Comparison of ENCODE assay signal across 31 cellular contexts in the genomic region with DNA sequence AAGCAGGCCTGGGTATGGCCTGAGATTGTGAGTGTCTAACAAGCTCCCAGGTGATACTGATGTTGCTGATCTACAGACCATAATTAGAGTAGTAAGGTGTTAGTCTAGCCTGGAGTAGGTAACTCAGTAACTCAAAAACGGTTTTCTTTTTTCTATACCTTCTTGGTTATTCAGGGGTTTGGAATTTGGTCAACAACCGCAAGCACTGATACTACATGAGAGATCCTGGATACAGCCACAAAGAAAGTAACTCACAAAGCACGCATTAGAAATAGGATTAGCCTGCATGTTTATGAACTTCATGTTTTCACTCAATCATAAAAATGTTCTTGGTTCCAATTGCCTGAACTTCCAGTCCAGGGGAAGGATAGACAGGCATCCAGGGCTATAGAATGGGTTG.
"Had no signal": no experiment of that assay in that cellular context is flagged by ENCODE, and none has a peak within 500 bp of the region (broad histone marks: within the 10 kb centered on the region; RNA-seq: fewer than 3 reads in every experiment).

No MANE protein-coding gene starts in this region.

- H3K4me3 ChIP-seq: adrenal gland, ascending aorta, coronary artery, dorsolateral prefrontal cortex, heart left ventricle had no signal

- H3K27ac ChIP-seq: adrenal gland, ascending aorta, coronary artery, heart left ventricle, WERI-Rb-1 had no signal

- H3K36me3 ChIP-seq: adrenal gland, ascending aorta, heart left ventricle, WERI-Rb-1 had no signal

- H3K4me3 Mint-ChIP-seq: activated B cell treated with CpG ODN at 0.5 μM for 24 hours; activated CD8-positive, alpha-beta T cell treated with anti-CD3 and anti-CD28 coated beads for 36 hours; activated naive CD4-positive, alpha-beta T cell treated with anti-CD3 and anti-CD28 coated beads for 36 hours; activated naive CD4-positive, alpha-beta T cell treated with anti-CD3 and anti-CD28 coated beads, Interleukin-2, amount 50 U/mL, for 24 hours; activated naive CD8-positive, alpha-beta T cell treated with anti-CD3 and anti-CD28 coated beads for 36 hours; activated naive CD8-positive, alpha-beta T cell treated with anti-CD3 and anti-CD28 coated beads, Interleukin-2, amount 50 U/mL, for 24 hours; activated T-cell treated with anti-CD3 and anti-CD28 coated beads, Interleukin-2, amount 50 U/mL, for 4 hours; activated T-helper 1 cell treated with anti-CD3 and anti-CD28 coated beads, Interleukin-12 subunit alpha, Interleukin-12 subunit beta, Interleukin-2, Interleukin-4 antibody, amounts not matched to agents 30 ng/mL and 10 ng/mL and 1 ng/mL, durations not matched to agents 14 hours and 24 hours and 36 hours; brain; central memory CD8-positive, alpha-beta T cell; dendritic cell treated with granulocyte-macrophage colony-stimulating factor and Interleukin-4, amounts not matched to agents 40 ng/mL and 50 ng/mL, for 4 days; endodermal cell; T-helper 17 cell; T-helper 2 cell treated with Interferon-gamma antibody and Interleukin-4, amounts not matched to agents 5 μg/mL and 100 μg/mL, for 36 hours had no signal

- H3K9me3 ChIP-seq: adrenal gland, ascending aorta had no signal

- DNase-seq: activated B cell treated with CpG ODN at 0.5 μM for 24 hours; activated CD4-positive, alpha-beta T cell treated with anti-CD3 and anti-CD28 coated beads for 48 hours; activated CD4-positive, alpha-beta T cell treated with anti-CD3 and anti-CD28 coated beads, Interleukin-2, amount 50 U/mL, for 1 hour; activated CD4-positive, alpha-beta T cell treated with anti-CD3 and anti-CD28 coated beads, Interleukin-2, amount 50 U/mL, for 48 hours; activated CD8-positive, alpha-beta memory T cell treated with anti-CD3 and anti-CD28 coated beads for 24 hours; activated CD8-positive, alpha-beta T cell treated with anti-CD3 and anti-CD28 coated beads for 36 hours; activated effector memory CD4-positive, alpha-beta T cell treated with anti-CD3 and anti-CD28 coated beads, Interleukin-2, amount 50 U/mL, for 16 hours; activated naive CD4-positive, alpha-beta T cell treated with anti-CD3 and anti-CD28 coated beads for 36 hours; activated naive CD8-positive, alpha-beta T cell treated with anti-CD3 and anti-CD28 coated beads for 36 hours; activated naive CD8-positive, alpha-beta T cell treated with anti-CD3 and anti-CD28 coated beads, Interleukin-2, amount 50 U/mL, for 24 hours; activated T-cell treated with anti-CD3 and anti-CD28 coated beads, Interleukin-2, amount 50 U/mL, for 4 hours; adrenal gland; dorsolateral prefrontal cortex; effector memory CD4-positive, alpha-beta T cell; endodermal cell; foreskin fibroblast; glutamatergic neuron; heart left ventricle; T-helper 1 cell; T-helper 17 cell; T1000; WERI-Rb-1 had no signal

- H3K27ac Mint-ChIP-seq: activated B cell treated with CpG ODN at 0.5 μM for 24 hours; activated CD8-positive, alpha-beta T cell treated with anti-CD3 and anti-CD28 coated beads for 36 hours; activated naive CD4-positive, alpha-beta T cell treated with anti-CD3 and anti-CD28 coated beads for 36 hours; activated naive CD4-positive, alpha-beta T cell treated with anti-CD3 and anti-CD28 coated beads, Interleukin-2, amount 50 U/mL, for 24 hours; activated naive CD8-positive, alpha-beta T cell treated with anti-CD3 and anti-CD28 coated beads for 36 hours; activated naive CD8-positive, alpha-beta T cell treated with anti-CD3 and anti-CD28 coated beads, Interleukin-2, amount 50 U/mL, for 24 hours; activated T-helper 1 cell treated with anti-CD3 and anti-CD28 coated beads, Interleukin-12 subunit alpha, Interleukin-12 subunit beta, Interleukin-2, Interleukin-4 antibody, amounts not matched to agents 30 ng/mL and 10 ng/mL and 1 ng/mL, durations not matched to agents 14 hours and 24 hours and 36 hours; activated T-helper 2 cell treated with anti-CD3 and anti-CD28 coated beads, Interferon-gamma antibody, Interleukin-2, Interleukin-4, amounts not matched to agents 10 μg/mL and 5 μg/mL and 100 μg/mL, durations not matched to agents 14 hours and 24 hours and 36 hours; brain; dendritic cell treated with granulocyte-macrophage colony-stimulating factor and Interleukin-4, amounts not matched to agents 40 ng/mL and 50 ng/mL, for 4 days; endodermal cell; T-helper 17 cell; T-helper 2 cell treated with Interferon-gamma antibody and Interleukin-4, amounts not matched to agents 5 μg/mL and 100 μg/mL, for 36 hours had no signal

- H3K4me1 ChIP-seq: adrenal gland, ascending aorta, heart left ventricle had no signal

- H3K27me3 Mint-ChIP-seq: activated B cell treated with CpG ODN at 0.5 μM for 24 hours; activated CD8-positive, alpha-beta T cell treated with anti-CD3 and anti-CD28 coated beads for 36 hours; activated naive CD4-positive, alpha-beta T cell treated with anti-CD3 and anti-CD28 coated beads, Interleukin-2, amount 50 U/mL, for 24 hours; activated naive CD8-positive, alpha-beta T cell treated with anti-CD3 and anti-CD28 coated beads for 36 hours; activated naive CD8-positive, alpha-beta T cell treated with anti-CD3 and anti-CD28 coated beads, Interleukin-2, amount 50 U/mL, for 24 hours; brain; central memory CD8-positive, alpha-beta T cell; dendritic cell treated with granulocyte-macrophage colony-stimulating factor and Interleukin-4, amounts not matched to agents 40 ng/mL and 50 ng/mL, for 4 days; T-helper 17 cell had no signal

- H3K36me3 Mint-ChIP-seq: activated naive CD4-positive, alpha-beta T cell treated with anti-CD3 and anti-CD28 coated beads, Interleukin-2, amount 50 U/mL, for 24 hours; activated naive CD8-positive, alpha-beta T cell treated with anti-CD3 and anti-CD28 coated beads for 36 hours had no signal

- H3K27me3 ChIP-seq: adrenal gland, ascending aorta, dorsolateral prefrontal cortex, heart left ventricle had no signal

- H3K9me3 Mint-ChIP-seq: activated CD8-positive, alpha-beta T cell treated with anti-CD3 and anti-CD28 coated beads for 36 hours; activated naive CD8-positive, alpha-beta T cell treated with anti-CD3 and anti-CD28 coated beads, Interleukin-2, amount 50 U/mL, for 24 hours; activated T-helper 1 cell treated with anti-CD3 and anti-CD28 coated beads, Interleukin-12 subunit alpha, Interleukin-12 subunit beta, Interleukin-2, Interleukin-4 antibody, amounts not matched to agents 30 ng/mL and 10 ng/mL and 1 ng/mL, durations not matched to agents 14 hours and 24 hours and 36 hours; T-helper 2 cell treated with Interferon-gamma antibody and Interleukin-4, amounts not matched to agents 5 μg/mL and 100 μg/mL, for 36 hours had no signal

- H3K4me1 Mint-ChIP-seq: activated B cell treated with CpG ODN at 0.5 μM for 24 hours; activated naive CD4-positive, alpha-beta T cell treated with anti-CD3 and anti-CD28 coated beads, Interleukin-2, amount 50 U/mL, for 24 hours; activated naive CD8-positive, alpha-beta T cell treated with anti-CD3 and anti-CD28 coated beads for 36 hours; activated naive CD8-positive, alpha-beta T cell treated with anti-CD3 and anti-CD28 coated beads, Interleukin-2, amount 50 U/mL, for 24 hours; central memory CD8-positive, alpha-beta T cell; endodermal cell; T-helper 17 cell had no signal
